ENCODE assay signal across 10 cellular contexts in genomic region chr3:186825294-186825821, GRCh38. TPM values are rescaled to one million over a fixed set of nuclear protein-coding genes. Genes with fewer than 3 reads are reported as not detected.
DNase-seq lines count a peak whose midpoint lies in the region; ATAC-seq, FAIRE-seq and TF ChIP-seq lines count a peak whose summit lies in the region.
"Had no signal": no experiment of that assay in that cellular context is flagged by ENCODE, and none has a peak within 500 bp of the region (broad histone marks: within the 10 kb centered on the region; RNA-seq: fewer than 3 reads in every experiment).

No MANE protein-coding gene starts in this region.

- H3K56ac ChIP-seq in mesendoderm (ENCODE audit: low read length): peak overlapping the region; percentile 67

- H3K9me3 ChIP-seq in CD8-positive, alpha-beta T cell (ENCODE audit: low read length): no peaks in the 10 kb centered on the region

- intact Hi-C loops in CD8-positive, alpha-beta T cell (cut with DNase I, micrococcal nuclease): loop anchor here in 1 of 2 experiments (5.0 kb wide), 1 partner anchor 713 kb away; no protein-coding TSS in a partner anchor

- no peak overlapping the region for H3K27ac Mint-ChIP-seq in CD8-positive, alpha-beta T cell

- no peak overlapping the region for H2BK120ac ChIP-seq in mesendoderm (ENCODE audit: low read depth, low read length)

- H3K27me3 ChIP-seq in CD8-positive, alpha-beta T cell (ENCODE audit: insufficient read depth, low read length): peaks cover 18% of the 10 kb centered on the region
- no peaks in the 10 kb centered on the region for H3K27me3 ChIP-seq in mesendoderm (ENCODE audit: insufficient read depth, low read length, poor library complexity)

- POLR2A ChIA-PET in CD8-positive, alpha-beta T cell (lab: Charles Lee): interaction anchor here (1.4 to 5.0 kb wide), 3 partner anchors 41 to 106 kb away, joined by 3 to 39 read pairs (median 4); partner anchors contain the start of gene EIF4A2

- ATAC-seq in CD8-positive, alpha-beta T cell: peak; percentile 27
- ATAC-seq in HG03045 (IDR thresholded peaks at IDR 0.05; ENCODE audit: unreplicated experiment): no peak
- ATAC-seq: HCT116 had no signal

- peak overlapping the region; percentile 64 for H3K4me2 ChIP-seq in mesendoderm (ENCODE audit: low read length)

- no peak overlapping the region for H3K18ac ChIP-seq in mesendoderm (ENCODE audit: low read length)

- H3K4me1 ChIP-seq in CD8-positive, alpha-beta T cell (ENCODE audit: insufficient read depth, low read length): peaks cover 21% of the 10 kb centered on the region
- H3K4me1 ChIP-seq in mesendoderm (ENCODE audit: control insufficient read depth, low read depth, low read length): peaks cover 4% of the 10 kb centered on the region

- H2AK5ac ChIP-seq in mesendoderm (ENCODE audit: low read length): no peak overlapping the region

- no peak for FAIRE-seq in frontal cortex (lab: Jason Lieb, UNC)
- FAIRE-seq: endometrium had no signal

- no peak overlapping the region for H3K4ac ChIP-seq in mesendoderm (ENCODE audit: low read depth, low read length)

- TF ChIP-seq CTCF in CD8-positive, alpha-beta T cell (IDR thresholded peaks at IDR 0.05): no peak

- no peak overlapping the region for H3K23ac ChIP-seq in mesendoderm (ENCODE audit: low read length)

- H2BK5ac ChIP-seq in mesendoderm (ENCODE audit: low read length): no peak overlapping the region

- H3K9me3 Mint-ChIP-seq in CD8-positive, alpha-beta T cell: no peaks in the 10 kb centered on the region

- no peak overlapping the region for H3K4me3 ChIP-seq in CD8-positive, alpha-beta T cell (ENCODE audit: low read depth, low read length)
- H3K4me3 ChIP-seq in mesendoderm (ENCODE audit: low read length): no peak overlapping the region

- H2BK15ac ChIP-seq in mesendoderm (replicated peaks; ENCODE audit: low read depth): no peak overlapping the region

- H3K9ac ChIP-seq in mesendoderm (ENCODE audit: low read length): peak overlapping the region; percentile 40

- no peak overlapping the region for H4K8ac ChIP-seq in mesendoderm (ENCODE audit: low read depth, low read length)

- H3K36me3 ChIP-seq in CD8-positive, alpha-beta T cell (ENCODE audit: insufficient read depth, low read length): no peaks in the 10 kb centered on the region
- H3K36me3 ChIP-seq in mesendoderm (ENCODE audit: control insufficient read depth, insufficient read depth, low read length): no peaks in the 10 kb centered on the region

- H3K27me3 Mint-ChIP-seq in CD8-positive, alpha-beta T cell (ENCODE audit: low read depth): peaks cover 36% of the 10 kb centered on the region

- H3K4me1 Mint-ChIP-seq in CD8-positive, alpha-beta T cell (ENCODE audit: low read depth): peaks cover 24% of the 10 kb centered on the region

- no peaks in the 10 kb centered on the region for H3K36me3 Mint-ChIP-seq in CD8-positive, alpha-beta T cell

- no peaks in the 10 kb centered on the region for H3K79me1 ChIP-seq in mesendoderm (ENCODE audit: low read length)

- H3K79me2 ChIP-seq in mesendoderm (ENCODE audit: control insufficient read depth, insufficient read depth, low read length): no peaks in the 10 kb centered on the region

- no peak overlapping the region for H3K4me3 Mint-ChIP-seq in CD8-positive, alpha-beta T cell

- no peak overlapping the region for H3K27ac ChIP-seq in CD8-positive, alpha-beta T cell (ENCODE audit: low read depth, low read length)
- no peak overlapping the region for H3K27ac ChIP-seq in mesendoderm (ENCODE audit: low read depth, low read length)

- WGBS in mesendoderm (ENCODE audit: extremely low coverage, insufficient coverage, low lambda C conversion rate): no CpG with 5 or more reads among the region's 23 CpGs

- CTCF ChIA-PET in CD8-positive, alpha-beta T cell (lab: Charles Lee): interaction anchor here (0.6 to 12.0 kb wide), 3 partner anchors 209 to 340 kb away, joined by 3 to 274 read pairs (median 6); partner anchors contain the start of gene AHSG

- no peak overlapping the region for H4K5ac ChIP-seq in mesendoderm (ENCODE audit: low read length)

- DNase-seq in CD8-positive, alpha-beta T cell: peak in 4 of 7 experiments; percentile 15 to 56 (median 28)
- DNase-seq in NCI-H524 treated with DMSO at 0.1 percent for 48 hours (lab: John Stamatoyannopoulos, UW) (peak; percentile 13), brain pericyte (ENCODE audit: low read depth, low spot score) (peak; percentile 61), mesendoderm (peak; percentile 84), superior temporal gyrus (ENCODE audit: extremely low spot score) (peak; percentile 42), frontal cortex (ENCODE audit: low spot score in 2 of 2) (no peak), NOMO-1 (lab: John Stamatoyannopoulos, UW; ENCODE audit: unreplicated experiment in 2 of 2) (no peak)

RNA-seq across cellular contexts. Expression of gene ADIPOQ, which starts 17.2 kb away (rescaled TPM):
- not detected for total RNA-seq in CD8-positive, alpha-beta T cell
- not detected for polyA plus RNA-seq in mesendoderm (2013, experiment 1 of 2)
- not detected for polyA plus RNA-seq in mesendoderm (2013, experiment 2 of 2)
- not detected for total RNA-seq in frontal cortex

RNA-seq across cellular contexts. Expression of gene RFC4, which starts 19.1 kb away (rescaled TPM):
- 10 to 100 TPM; 12.7 to 13.9 TPM for total RNA-seq in CD8-positive, alpha-beta T cell
- polyA plus RNA-seq in mesendoderm (2013, experiment 1 of 2): 79.0 TPM
- polyA plus RNA-seq in mesendoderm (2013, experiment 2 of 2): 77.1 TPM
- 22.8 TPM for total RNA-seq in frontal cortex

RNA-seq across cellular contexts. Expression of gene EIF4A2, which starts 42.0 kb away (rescaled TPM):
- total RNA-seq in CD8-positive, alpha-beta T cell: 100 to 1,000 TPM; 934 to 978 TPM
- polyA plus RNA-seq in mesendoderm (2013, experiment 1 of 2): 154 TPM
- polyA plus RNA-seq in mesendoderm (2013, experiment 2 of 2): 151 TPM
- total RNA-seq in frontal cortex: 1,507 TPM

Comparison
In these comparisons a context has a peak if more than half of its experiments do, and no peak if none do; other contexts are left out.
1. DNase-seq: peak in CD8-positive, alpha-beta T cell (4 of 7), NCI-H524 treated with DMSO at 0.1 percent for 48 hours (single experiment), brain pericyte (single experiment), mesendoderm (single experiment) and superior temporal gyrus (single experiment); none in frontal cortex (0 of 2) and NOMO-1 (0 of 2).